1 cellular context compared by ENCODE assay signal in the genomic region with DNA sequence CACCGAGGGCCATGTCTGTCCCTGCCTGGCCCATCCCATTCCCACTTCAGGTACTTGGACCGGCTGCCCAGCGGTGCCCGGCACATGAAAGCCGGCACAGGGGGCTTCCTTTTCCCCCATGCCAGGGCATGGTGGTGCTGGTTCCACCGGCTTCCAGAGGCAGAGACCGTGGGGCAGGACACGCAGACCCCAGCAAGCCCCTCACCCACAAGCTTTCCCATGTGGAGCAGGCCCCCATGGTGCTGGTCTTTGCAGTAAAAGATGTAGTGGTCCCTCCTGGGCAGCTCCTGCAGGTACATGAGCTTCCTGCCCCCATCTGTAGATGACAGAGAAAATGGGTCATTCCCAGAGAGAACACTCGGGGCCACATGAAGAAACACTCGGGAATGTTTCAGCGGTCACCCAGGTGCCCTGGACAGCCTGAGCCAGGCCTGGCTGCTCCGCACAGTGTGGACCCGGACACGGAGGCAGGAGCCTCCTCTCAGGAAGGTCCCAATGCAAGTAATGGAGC.
TF ChIP-seq lines count a peak whose summit lies in the region.

No MANE protein-coding gene starts in this region.

TF ChIP-seq in WTC11, 78 proteins besides CTCF, POLR2A, EP300 and RAD21 (continued from another document):
- TF ChIP-seq KAT7 (CRISPR knock-in tag; IDR thresholded peaks at IDR 0.05; ENCODE audit: borderline replicate concordance) (no peak), CREM (CRISPR knock-in tag; IDR thresholded peaks at IDR 0.05) (no peak), SOX15 (CRISPR knock-in tag; IDR thresholded peaks at IDR 0.05) (no peak), FOXK1 (CRISPR knock-in tag; IDR thresholded peaks at IDR 0.05) (no peak), OVOL2 (CRISPR knock-in tag; IDR thresholded peaks at IDR 0.05; ENCODE audit: borderline replicate concordance) (no peak)
- TF ChIP-seq, protein P1, sequence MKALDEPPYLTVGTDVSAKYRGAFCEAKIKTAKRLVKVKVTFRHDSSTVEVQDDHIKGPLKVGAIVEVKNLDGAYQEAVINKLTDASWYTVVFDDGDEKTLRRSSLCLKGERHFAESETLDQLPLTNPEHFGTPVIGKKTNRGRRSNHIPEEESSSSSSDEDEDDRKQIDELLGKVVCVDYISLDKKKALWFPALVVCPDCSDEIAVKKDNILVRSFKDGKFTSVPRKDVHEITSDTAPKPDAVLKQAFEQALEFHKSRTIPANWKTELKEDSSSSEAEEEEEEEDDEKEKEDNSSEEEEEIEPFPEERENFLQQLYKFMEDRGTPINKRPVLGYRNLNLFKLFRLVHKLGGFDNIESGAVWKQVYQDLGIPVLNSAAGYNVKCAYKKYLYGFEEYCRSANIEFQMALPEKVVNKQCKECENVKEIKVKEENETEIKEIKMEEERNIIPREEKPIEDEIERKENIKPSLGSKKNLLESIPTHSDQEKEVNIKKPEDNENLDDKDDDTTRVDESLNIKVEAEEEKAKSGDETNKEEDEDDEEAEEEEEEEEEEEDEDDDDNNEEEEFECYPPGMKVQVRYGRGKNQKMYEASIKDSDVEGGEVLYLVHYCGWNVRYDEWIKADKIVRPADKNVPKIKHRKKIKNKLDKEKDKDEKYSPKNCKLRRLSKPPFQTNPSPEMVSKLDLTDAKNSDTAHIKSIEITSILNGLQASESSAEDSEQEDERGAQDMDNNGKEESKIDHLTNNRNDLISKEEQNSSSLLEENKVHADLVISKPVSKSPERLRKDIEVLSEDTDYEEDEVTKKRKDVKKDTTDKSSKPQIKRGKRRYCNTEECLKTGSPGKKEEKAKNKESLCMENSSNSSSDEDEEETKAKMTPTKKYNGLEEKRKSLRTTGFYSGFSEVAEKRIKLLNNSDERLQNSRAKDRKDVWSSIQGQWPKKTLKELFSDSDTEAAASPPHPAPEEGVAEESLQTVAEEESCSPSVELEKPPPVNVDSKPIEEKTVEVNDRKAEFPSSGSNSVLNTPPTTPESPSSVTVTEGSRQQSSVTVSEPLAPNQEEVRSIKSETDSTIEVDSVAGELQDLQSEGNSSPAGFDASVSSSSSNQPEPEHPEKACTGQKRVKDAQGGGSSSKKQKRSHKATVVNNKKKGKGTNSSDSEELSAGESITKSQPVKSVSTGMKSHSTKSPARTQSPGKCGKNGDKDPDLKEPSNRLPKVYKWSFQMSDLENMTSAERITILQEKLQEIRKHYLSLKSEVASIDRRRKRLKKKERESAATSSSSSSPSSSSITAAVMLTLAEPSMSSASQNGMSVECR (CRISPR knock-in tag; IDR thresholded peaks at IDR 0.05; ENCODE audit: borderline replicate concordance): no peak
